Comparison of ENCODE assay signal across 28 cellular contexts in the genomic region with DNA sequence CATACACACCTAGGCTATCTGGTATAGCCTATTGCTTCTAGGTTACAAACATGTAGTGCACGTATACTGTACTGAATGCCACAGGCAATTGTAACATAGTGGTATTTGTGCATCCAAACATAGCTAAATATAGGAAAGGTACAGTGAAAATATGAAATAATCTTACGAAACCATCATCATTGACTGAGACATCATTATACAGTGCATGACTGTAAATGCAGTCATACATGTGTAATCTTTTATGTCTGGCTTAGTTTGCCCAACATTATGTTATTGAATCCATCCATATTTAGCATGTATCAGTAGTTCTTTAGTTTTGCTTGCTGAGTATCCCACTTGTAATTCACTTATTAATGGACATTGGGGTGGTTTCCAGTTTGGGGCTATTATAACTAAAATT.
"Had no signal": no experiment of that assay in that cellular context is flagged by ENCODE, and none has a peak within 500 bp of the region (broad histone marks: within the 10 kb centered on the region; RNA-seq: fewer than 3 reads in every experiment).

No MANE protein-coding gene starts in this region.

- H3K27ac Mint-ChIP-seq: dendritic cell treated with granulocyte-macrophage colony-stimulating factor and Interleukin-4, amounts not matched to agents 40 ng/mL and 50 ng/mL, for 4 days; effector memory CD8-positive, alpha-beta T cell; endodermal cell had no signal

- H3K27ac ChIP-seq: colonic mucosa, coronary artery, dorsolateral prefrontal cortex, epithelial cell of prostate, esophagus muscularis mucosa, esophagus squamous epithelium, gastrocnemius medialis, gastroesophageal sphincter, heart left ventricle, heart right ventricle, hepatocyte had no signal

- H2AFZ ChIP-seq: hepatocyte had no signal

- H3K4me3 Mint-ChIP-seq: dendritic cell treated with granulocyte-macrophage colony-stimulating factor and Interleukin-4, amounts not matched to agents 40 ng/mL and 50 ng/mL, for 4 days; effector memory CD8-positive, alpha-beta T cell; endodermal cell had no signal

- H3K4me1 ChIP-seq: colonic mucosa, esophagus muscularis mucosa, esophagus squamous epithelium, gastrocnemius medialis, gastroesophageal sphincter, heart left ventricle, heart right ventricle had no signal

- DNase-seq: colonic mucosa; cortex of kidney; dermis blood vessel endothelial cell; dorsolateral prefrontal cortex; effector CD4-positive, alpha-beta T cell; effector CD8-positive, alpha-beta T cell; effector memory CD4-positive, alpha-beta T cell; effector memory CD8-positive, alpha-beta T cell; endodermal cell; erythroblast; esophagus squamous epithelium; foreskin fibroblast; foreskin melanocyte; gastrocnemius medialis; glutamatergic neuron; heart left ventricle; heart right ventricle had no signal

- FAIRE-seq: colon, endometrium, endothelial cell of umbilical vein, frontal cortex had no signal

- ATAC-seq: effector memory CD8-positive, alpha-beta T cell; esophagus mucosa; gastrocnemius medialis; gastroesophageal sphincter; heart left ventricle; heart right ventricle had no signal

- H3K9me3 ChIP-seq: colonic mucosa, esophagus squamous epithelium, gastrocnemius medialis had no signal

- H3K79me2 ChIP-seq: hepatocyte had no signal

- H3K27me3 ChIP-seq: colonic mucosa, esophagus muscularis mucosa, esophagus squamous epithelium, gastrocnemius medialis, gastroesophageal sphincter, heart right ventricle, hepatocyte had no signal

- H3K36me3 ChIP-seq: colonic mucosa, esophagus muscularis mucosa, esophagus squamous epithelium, gastrocnemius medialis, gastroesophageal sphincter, heart left ventricle, heart right ventricle had no signal

- H3K4me1 Mint-ChIP-seq: endodermal cell had no signal

- H3K4me2 ChIP-seq: hepatocyte had no signal

- H3K4me3 ChIP-seq: colonic mucosa, coronary artery, dorsolateral prefrontal cortex, esophagus muscularis mucosa, esophagus squamous epithelium, gastrocnemius medialis, gastroesophageal sphincter, heart left ventricle, heart right ventricle, hepatocyte had no signal

- H3K9me3 Mint-ChIP-seq: dendritic cell treated with granulocyte-macrophage colony-stimulating factor and Interleukin-4, amounts not matched to agents 40 ng/mL and 50 ng/mL, for 4 days; effector memory CD8-positive, alpha-beta T cell had no signal
